ENCODE assay signal across 25 cellular contexts in the genomic region with DNA sequence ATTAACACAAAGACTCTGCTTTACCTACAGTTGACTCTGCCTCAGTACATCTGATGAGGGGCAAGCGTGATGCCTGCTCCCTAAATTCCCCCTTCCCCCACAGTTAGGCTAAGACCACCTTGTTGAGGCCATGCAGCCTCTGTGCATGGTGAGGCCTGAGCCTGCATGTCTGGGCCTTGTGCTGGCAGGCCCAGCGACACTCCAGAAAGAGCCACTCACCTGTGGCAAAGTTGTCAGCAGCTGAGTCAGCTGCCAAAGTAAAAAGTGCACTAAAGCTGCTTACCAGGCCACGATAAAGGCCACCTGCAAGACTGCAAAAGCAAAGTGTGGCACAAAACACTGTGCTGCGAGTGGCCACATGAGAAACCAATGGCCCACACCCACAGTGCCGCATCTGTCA.
DNase-seq lines count a peak whose midpoint lies in the region; ATAC-seq and TF ChIP-seq lines count a peak whose summit lies in the region.
"Had no signal": no experiment of that assay in that cellular context is flagged by ENCODE, and none has a peak within 500 bp of the region (broad histone marks: within the 10 kb centered on the region; RNA-seq: fewer than 3 reads in every experiment).

No MANE protein-coding gene starts in this region.

- ATAC-seq in heart left ventricle (no peak), Right ventricle myocardium inferior (no peak), HG03097 (IDR thresholded peaks at IDR 0.05; ENCODE audit: low FRiP score, unreplicated experiment) (no peak)
- ATAC-seq: gastroesophageal sphincter; GM23338; naive thymus-derived CD4-positive, alpha-beta T cell; right lobe of liver had no signal

- TF ChIP-seq CTCF in heart left ventricle (IDR thresholded peaks at IDR 0.05) (no peak), endothelial cell (IDR thresholded peaks at IDR 0.05; ENCODE audit: unreplicated experiment) (no peak), nephron progenitor cell (IDR thresholded peaks at IDR 0.05) (no peak), lower leg skin (IDR thresholded peaks at IDR 0.05) (no peak)

- intact Hi-C loops in heart left ventricle (cut with DNase I) (loop anchor here in 6 of 10 donors (5.0 to 10.0 kb wide), 6 partner anchors 70 to 260 kb away; no protein-coding TSS in a partner anchor), Right ventricle myocardium inferior (cut with DNase I) (loop anchor here (5.0 kb wide), 2 partner anchors 80 to 265 kb away; no protein-coding TSS in a partner anchor), lower leg skin (cut with DNase I; ENCODE audit: low total_unique reads) (no loop called here)

- H3K9me3 Mint-ChIP-seq in endothelial cell (ENCODE audit: unreplicated experiment) (no peaks in the 10 kb centered on the region), nephron progenitor cell (no peaks in the 10 kb centered on the region)
- H3K9me3 Mint-ChIP-seq: GM23338 had no signal

- peaks cover 0 to 28% (median 12%) of the 10 kb centered on the region in 12 donors for H3K4me1 ChIP-seq in heart left ventricle
- H3K4me1 ChIP-seq: gastroesophageal sphincter, right lobe of liver had no signal

- no peaks in the 10 kb centered on the region for H3K9me3 ChIP-seq in heart left ventricle
- H3K9me3 ChIP-seq: gastroesophageal sphincter, ovary, right lobe of liver, SK-N-SH had no signal

- H3K4me1 Mint-ChIP-seq in endothelial cell (ENCODE audit: unreplicated experiment) (peaks cover 56% of the 10 kb centered on the region), nephron progenitor cell (peaks cover 34% of the 10 kb centered on the region)
- H3K4me1 Mint-ChIP-seq: naive thymus-derived CD4-positive, alpha-beta T cell had no signal

- H3K36me3 Mint-ChIP-seq in endothelial cell (ENCODE audit: low read depth, unreplicated experiment) (peaks cover 52% of the 10 kb centered on the region), nephron progenitor cell (ENCODE audit: low read depth) (peaks cover 18% of the 10 kb centered on the region)
- H3K36me3 Mint-ChIP-seq: activated naive CD8-positive, alpha-beta T cell; naive thymus-derived CD4-positive, alpha-beta T cell had no signal

- H3K27me3 Mint-ChIP-seq in endothelial cell (ENCODE audit: unreplicated experiment) (peaks cover 12% of the 10 kb centered on the region), nephron progenitor cell (ENCODE audit: low read depth, poor library complexity) (peaks cover 11% of the 10 kb centered on the region)

- H3K36me3 ChIP-seq in heart left ventricle = no peaks in the 10 kb centered on the region
- H3K36me3 ChIP-seq: gastroesophageal sphincter, ovary, right lobe of liver had no signal

- peak overlapping the region; percentile 42 for H3K4me3 Mint-ChIP-seq in endothelial cell (ENCODE audit: unreplicated experiment)
- no peak overlapping the region for H3K4me3 Mint-ChIP-seq in nephron progenitor cell
- H3K4me3 Mint-ChIP-seq: activated naive CD8-positive, alpha-beta T cell; GM23338; naive thymus-derived CD4-positive, alpha-beta T cell had no signal

- H3K4me3 ChIP-seq in heart left ventricle = no peak overlapping the region
- H3K4me3 ChIP-seq in lower leg skin (ENCODE audit: low read depth, poor library complexity, severe bottlenecking) = no peak overlapping the region
- H3K4me3 ChIP-seq: gastroesophageal sphincter, GM23338, ovary, right lobe of liver had no signal

- DNase-seq in heart left ventricle = no peak
- DNase-seq in Right ventricle myocardium inferior (ENCODE audit: missing footprints) = no peak
- no peak for DNase-seq in endothelial cell (ENCODE audit: low spot score)
- no peak for DNase-seq in nephron progenitor cell
- peak; percentile 57 for DNase-seq in ureter (ENCODE audit: low spot score)
- DNase-seq in lower leg skin (ENCODE audit: low spot score in 2 of 2) = no peak
- DNase-seq in D341Med (ENCODE audit: low spot score) = no peak
- DNase-seq: activated CD4-positive, alpha-beta T cell treated with anti-CD3 and anti-CD28 coated beads, Interleukin-2, amount 50 U/mL, for 1 hour; C1 segment of cervical spinal cord; EL; erythroblast; mesendoderm; naive thymus-derived CD4-positive, alpha-beta T cell; NCI-H1048; NCI-H2029; NCI-H510A treated with DMSO at 0.1 percent for 48 hours; ovary; right lobe of liver; SK-N-SH; stimulated activated CD8-positive, alpha-beta memory T cell treated with anti-CD3 and anti-CD28 coated beads, Interleukin-4, amount 100 ng/mL, for 48 hours; T-helper 2 cell had no signal

- peak overlapping the region; percentile 19 to 88 (median 75) for H3K27ac ChIP-seq in heart left ventricle
- H3K27ac ChIP-seq: ovary, right lobe of liver had no signal

- H3K27ac Mint-ChIP-seq in endothelial cell (ENCODE audit: unreplicated experiment) = no peak overlapping the region
- peak overlapping the region; percentile 34 for H3K27ac Mint-ChIP-seq in nephron progenitor cell
- H3K27ac Mint-ChIP-seq: activated naive CD8-positive, alpha-beta T cell; GM23338; naive thymus-derived CD4-positive, alpha-beta T cell had no signal

- no peak for TF ChIP-seq POLR2A in heart left ventricle (IDR thresholded peaks at IDR 0.05)
- TF ChIP-seq POLR2A in lower leg skin (IDR thresholded peaks at IDR 0.05) = no peak

- H3K27me3 ChIP-seq in heart left ventricle = no peaks in the 10 kb centered on the region
- H3K27me3 ChIP-seq: gastroesophageal sphincter, ovary, right lobe of liver had no signal

- 96 to 100% (median 99%) methylated on average over 4 to 5 of the region's 5 CpGs for WGBS in heart left ventricle, 4 donors
- 78 to 89% methylated on average over 5 of the region's 5 CpGs for WGBS in lower leg skin, 2 donors
